Comparison of ENCODE assay signal across 7 cellular contexts in genomic region chr1:111747282-111747734, GRCh38. TPM values are rescaled to one million over a fixed set of nuclear protein-coding genes. Genes with fewer than 3 reads are reported as not detected.
DNase-seq lines count a peak whose midpoint lies in the region; ATAC-seq and TF ChIP-seq lines count a peak whose summit lies in the region.

No MANE protein-coding gene starts in this region.

- TF ChIP-seq CTCF in KMS-11 (conservative IDR thresholded peaks at IDR 0.05; ENCODE audit: low read depth, low read length), result peak; percentile 77

- POLR2A ChIA-PET in activated naive CD8-positive, alpha-beta T cell treated with anti-CD3 and anti-CD28 coated beads, Interleukin-2, amount 10 ng/mL, durations not matched to agents 7 days and 5 days (lab: Charles Lee), result interaction anchor here (0.8 to 1.9 kb wide), 4 partner anchors 9 to 265 kb away, joined by 3 to 14 read pairs (median 5); partner anchors contain the start of gene DDX20

- no peak overlapping the region for H3K27ac Mint-ChIP-seq in activated naive CD8-positive, alpha-beta T cell treated with anti-CD3 and anti-CD28 coated beads, Interleukin-2, amount 10 ng/mL, durations not matched to agents 7 days and 5 days

- H3K36me3 Mint-ChIP-seq in activated naive CD8-positive, alpha-beta T cell treated with anti-CD3 and anti-CD28 coated beads, Interleukin-2, amount 10 ng/mL, durations not matched to agents 7 days and 5 days, result no peaks in the 10 kb centered on the region

- no peak overlapping the region for H2AFZ ChIP-seq in KMS-11 (ENCODE audit: low read depth)

- H3K4me3 ChIP-seq in KMS-11 (IDR thresholded peaks at IDR 0.05; ENCODE audit: insufficient read depth, low read depth, low read length) (no peak overlapping the region), SK-N-MC (no peak overlapping the region)

- H3K27me3 ChIP-seq in KMS-11 (ENCODE audit: insufficient read depth, low read depth), result no peaks in the 10 kb centered on the region

- no peak overlapping the region for H3K4me3 Mint-ChIP-seq in activated naive CD8-positive, alpha-beta T cell treated with anti-CD3 and anti-CD28 coated beads, Interleukin-2, amount 10 ng/mL, durations not matched to agents 7 days and 5 days

- H3K9me3 Mint-ChIP-seq in activated naive CD8-positive, alpha-beta T cell treated with anti-CD3 and anti-CD28 coated beads, Interleukin-2, amount 10 ng/mL, durations not matched to agents 7 days and 5 days, result no peaks in the 10 kb centered on the region

- H3K4me2 ChIP-seq in KMS-11, result no peak overlapping the region

- no peaks in the 10 kb centered on the region for H3K9me3 ChIP-seq in SK-N-MC (ENCODE audit: low read depth, low read length)

- H3K79me2 ChIP-seq in KMS-11 (ENCODE audit: insufficient read depth, low read depth), result no peaks in the 10 kb centered on the region

- H3K36me3 ChIP-seq in KMS-11 (ENCODE audit: insufficient read depth) (no peaks in the 10 kb centered on the region), SK-N-MC (ENCODE audit: insufficient read depth, low read length) (no peaks in the 10 kb centered on the region)

- H3K27me3 Mint-ChIP-seq in activated naive CD8-positive, alpha-beta T cell treated with anti-CD3 and anti-CD28 coated beads, Interleukin-2, amount 10 ng/mL, durations not matched to agents 7 days and 5 days, result peaks cover 20% of the 10 kb centered on the region

- DNase-seq in GM04504 (ENCODE audit: low read depth) (peak; percentile 41), SK-N-MC (ENCODE audit: low read depth, low spot score) (peak; percentile 22), iPS DF 19.7 (ENCODE audit: low read depth, low spot score) (peak; percentile 71), foreskin melanocyte (no peak)
- DNase-seq in activated naive CD8-positive, alpha-beta T cell treated with anti-CD3 and anti-CD28 coated beads, Interleukin-2, amount 10 ng/mL, durations not matched to agents 7 days and 5 days, result no peak
- DNase-seq in stimulated activated CD4-positive, alpha-beta T cell treated with anti-CD3 and anti-CD28 coated beads, Interleukin-4, amount 100 ng/mL, for 24 hours, result peak; percentile 79

- H3K9ac ChIP-seq in KMS-11 (no peak overlapping the region), SK-N-MC (ENCODE audit: insufficient read length) (no peak overlapping the region)

- peaks cover 12% of the 10 kb centered on the region for H3K4me1 Mint-ChIP-seq in activated naive CD8-positive, alpha-beta T cell treated with anti-CD3 and anti-CD28 coated beads, Interleukin-2, amount 10 ng/mL, durations not matched to agents 7 days and 5 days

- peaks cover 5% of the 10 kb centered on the region for H3K4me1 ChIP-seq in KMS-11 (ENCODE audit: low read depth, poor library complexity, severe bottlenecking)

- H4K20me1 ChIP-seq in KMS-11 (ENCODE audit: insufficient read depth), result no peaks in the 10 kb centered on the region

- ATAC-seq in activated naive CD8-positive, alpha-beta T cell treated with anti-CD3 and anti-CD28 coated beads, Interleukin-2, amount 10 ng/mL, durations not matched to agents 7 days and 5 days (ENCODE audit: low read depth), result peak; percentile 83

- no peak overlapping the region for H3K27ac ChIP-seq in KMS-11
- H3K27ac ChIP-seq in SK-N-MC, result no peak overlapping the region

RNA-seq across cellular contexts. Expression of gene INKA2, which starts 8.1 kb away (rescaled TPM):
- 1 to 10 TPM; 1.6 to 2.0 TPM for total RNA-seq in activated naive CD8-positive, alpha-beta T cell treated with anti-CD3 and anti-CD28 coated beads, Interleukin-2, amount 10 ng/mL, durations not matched to agents 7 days and 5 days

RNA-seq across cellular contexts. Expression of gene DDX20, which starts 8.4 kb away (rescaled TPM):
- 10 to 100 TPM; 15.0 to 16.5 TPM for total RNA-seq in activated naive CD8-positive, alpha-beta T cell treated with anti-CD3 and anti-CD28 coated beads, Interleukin-2, amount 10 ng/mL, durations not matched to agents 7 days and 5 days

Comparison
In these comparisons a context has a peak if more than half of its experiments do, and no peak if none do; other contexts are left out.
1. DNase-seq: peak in GM04504 (single experiment), SK-N-MC (single experiment), iPS DF 19.7 (single experiment) and stimulated activated CD4-positive, alpha-beta T cell treated with anti-CD3 and anti-CD28 coated beads, Interleukin-4, amount 100 ng/mL, for 24 hours (single experiment); none in activated naive CD8-positive, alpha-beta T cell treated with anti-CD3 and anti-CD28 coated beads, Interleukin-2, amount 10 ng/mL, durations not matched to agents 7 days and 5 days (single experiment) and foreskin melanocyte (single experiment).